Comparison of ENCODE assay signal across 15 cellular contexts in genomic region chr18:47868744-47869143, GRCh38.
DNase-seq lines count a peak whose midpoint lies in the region; ATAC-seq, FAIRE-seq and TF ChIP-seq lines count a peak whose summit lies in the region.
"Had no signal": no experiment of that assay in that cellular context is flagged by ENCODE, and none has a peak within 500 bp of the region (broad histone marks: within the 10 kb centered on the region; RNA-seq: fewer than 3 reads in every experiment).

No MANE protein-coding gene starts in this region.

- H3K27me3 ChIP-seq in thyroid gland = no peaks in the 10 kb centered on the region

- ATAC-seq in activated CD4-positive, CD25-positive, alpha-beta regulatory T cell treated with anti-CD3 and anti-CD28 coated beads, Interleukin-2, amount 50 U/mL, for 24 hours = no peak
- ATAC-seq: HCT116 had no signal

- intact Hi-C loops in thyroid gland (cut with DNase I) = no loop called here

- H3K9me3 ChIP-seq in thyroid gland = no peaks in the 10 kb centered on the region

- no peak for TF ChIP-seq POLR2A in thyroid gland (IDR thresholded peaks at IDR 0.05)

- peak; percentile 21 for FAIRE-seq in D721Med (lab: Jason Lieb, UNC)
- FAIRE-seq: A204.1, GM18507, H54 had no signal

- peaks cover 0 to 5% of the 10 kb centered on the region in 2 donors for H3K36me3 ChIP-seq in thyroid gland

- H3K4me1 ChIP-seq in thyroid gland = peaks cover 16 to 35% of the 10 kb centered on the region in 2 donors

- H3K4me3 ChIP-seq in thyroid gland (replicated peaks in 1 of 3) = no peak overlapping the region
- H3K4me3 ChIP-seq: GM23248 had no signal

- peak overlapping the region; percentile 10 to 69 (median 69) for H3K27ac ChIP-seq in thyroid gland
- H3K27ac ChIP-seq: GM23248 had no signal

- 24 to 28% methylated on average over 3 of the region's 3 CpGs for WGBS in thyroid gland, 2 donors

- no peak for TF ChIP-seq CTCF in D721Med (IDR thresholded peaks at IDR 0.05; ENCODE audit: insufficient read depth, missing control alignments)
- no peak for TF ChIP-seq CTCF in thyroid gland (IDR thresholded peaks at IDR 0.05)

- DNase-seq in D721Med (ENCODE audit: insufficient read length, low spot score) = no peak
- peak; percentile 38 for DNase-seq in DMS79 treated with DMSO at 0.1 percent for 48 hours (lab: John Stamatoyannopoulos, UW)
- DNase-seq in dermis microvascular lymphatic vessel endothelial cell (ENCODE audit: low read depth in 2 of 2) = peak; percentile 11
- DNase-seq in thyroid gland = peak; percentile 17 to 40
- DNase-seq in SIG-M5 treated with dmso at 0.1 percent for 504 hours (lab: John Stamatoyannopoulos, UW; ENCODE audit: unreplicated experiment) = no peak
- DNase-seq in germinal center (ENCODE audit: low spot score) = no peak
- DNase-seq: C1 segment of cervical spinal cord; Calu3; CD4-positive, alpha-beta T cell; GM23248 had no signal

Comparison
In these comparisons a context has a peak if more than half of its experiments do, and no peak if none do; other contexts are left out.
1. DNase-seq: peak in DMS79 treated with DMSO at 0.1 percent for 48 hours (single experiment), dermis microvascular lymphatic vessel endothelial cell (2 of 2) and thyroid gland (2 of 2); none in D721Med (single experiment), SIG-M5 treated with dmso at 0.1 percent for 504 hours (single experiment) and germinal center (single experiment).